In the genomic region with DNA sequence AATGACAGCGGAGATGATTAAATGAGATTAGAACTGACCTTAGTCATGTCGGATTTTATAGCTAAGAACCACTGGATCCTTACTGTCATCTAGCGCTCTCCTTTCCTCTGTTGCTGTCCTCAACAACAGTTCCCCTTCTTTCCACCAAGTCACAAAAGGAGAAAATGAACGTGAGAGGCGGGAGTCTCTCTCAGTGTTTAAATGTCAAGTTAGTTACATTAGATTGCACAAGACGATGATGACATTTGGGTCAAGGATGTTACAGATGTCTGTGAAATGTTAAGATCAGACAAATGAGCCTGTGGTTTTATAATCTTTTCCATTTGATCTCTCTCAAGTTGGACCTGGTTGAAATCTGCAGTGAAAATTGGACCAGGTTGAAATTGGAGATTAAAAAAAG, we compare ENCODE assay signal across 20 cellular contexts. TPM values are rescaled to one million over a fixed set of nuclear protein-coding genes. Genes with fewer than 3 reads are reported as not detected.
DNase-seq lines count a peak whose midpoint lies in the region; ATAC-seq and TF ChIP-seq lines count a peak whose summit lies in the region.
"Had no signal": no experiment of that assay in that cellular context is flagged by ENCODE, and none has a peak within 500 bp of the region (broad histone marks: within the 10 kb centered on the region; RNA-seq: fewer than 3 reads in every experiment).

No MANE protein-coding gene starts in this region.

- peak overlapping the region; percentile 83 to 89 for H3K27ac Mint-ChIP-seq in activated naive CD4-positive, alpha-beta T cell treated with anti-CD3 and anti-CD28 coated beads, Interleukin-2, amount 50 U/mL, for 72 hours
- no peak overlapping the region for H3K27ac Mint-ChIP-seq in activated naive CD4-positive, alpha-beta T cell treated with anti-CD3 and anti-CD28 coated beads, Interleukin-2, amount 10 ng/mL, durations not matched to agents 7 days and 5 days
- H3K27ac Mint-ChIP-seq in activated T-helper 1 cell treated with anti-CD3 and anti-CD28 coated beads, Interleukin-12 subunit alpha, Interleukin-12 subunit beta, Interleukin-2, Interleukin-4 antibody, amounts not matched to agents 30 ng/mL and 10 ng/mL and 1 ng/mL, durations not matched to agents 14 hours and 24 hours and 36 hours = peak overlapping the region; percentile 66

- H3K27ac ChIP-seq in uterus (no peak overlapping the region), prostate gland (no peak overlapping the region)
- H3K27ac ChIP-seq: RWPE1, thoracic aorta had no signal

- WGBS in prostate gland = 84% methylated on average over 6 of the region's 6 CpGs

- H3K4me3 Mint-ChIP-seq in activated naive CD4-positive, alpha-beta T cell treated with anti-CD3 and anti-CD28 coated beads, Interleukin-2, amount 10 ng/mL, durations not matched to agents 7 days and 5 days = no peak overlapping the region
- no peak overlapping the region for H3K4me3 Mint-ChIP-seq in activated T-helper 1 cell treated with anti-CD3 and anti-CD28 coated beads, Interleukin-12 subunit alpha, Interleukin-12 subunit beta, Interleukin-2, Interleukin-4 antibody, amounts not matched to agents 30 ng/mL and 10 ng/mL and 1 ng/mL, durations not matched to agents 14 hours and 24 hours and 36 hours
- H3K4me3 Mint-ChIP-seq: central memory CD8-positive, alpha-beta T cell had no signal

- TF ChIP-seq POLR2A in uterus (IDR thresholded peaks at IDR 0.05) (no peak), prostate gland (IDR thresholded peaks at IDR 0.05) (no peak)

- H3K27me3 ChIP-seq in uterus = no peaks in the 10 kb centered on the region
- H3K27me3 ChIP-seq in prostate gland (replicated peaks; ENCODE audit: insufficient read depth) = no peaks in the 10 kb centered on the region
- H3K27me3 ChIP-seq: MG63 had no signal

- intact Hi-C loops in activated T-helper 1 cell treated with anti-CD3 and anti-CD28 coated beads, Interleukin-12 subunit alpha, Interleukin-12 subunit beta, Interleukin-2, Interleukin-4 antibody, amounts not matched to agents 30 ng/mL and 10 ng/mL and 1 ng/mL, durations not matched to agents 14 hours and 24 hours and 36 hours (cut with micrococcal nuclease) = loop anchor here (5.0 kb wide), 1 partner anchor 35 kb away; no protein-coding TSS in a partner anchor
- intact Hi-C loops in uterus (cut with DNase I; ENCODE audit: low total_unique reads) (no loop called here), prostate gland (cut with DNase I) (no loop called here)

- no peaks in the 10 kb centered on the region for H3K27me3 Mint-ChIP-seq in activated naive CD4-positive, alpha-beta T cell treated with anti-CD3 and anti-CD28 coated beads, Interleukin-2, amount 10 ng/mL, durations not matched to agents 7 days and 5 days
- no peaks in the 10 kb centered on the region for H3K27me3 Mint-ChIP-seq in activated T-helper 1 cell treated with anti-CD3 and anti-CD28 coated beads, Interleukin-12 subunit alpha, Interleukin-12 subunit beta, Interleukin-2, Interleukin-4 antibody, amounts not matched to agents 30 ng/mL and 10 ng/mL and 1 ng/mL, durations not matched to agents 14 hours and 24 hours and 36 hours (ENCODE audit: insufficient read depth)
- H3K27me3 Mint-ChIP-seq: central memory CD8-positive, alpha-beta T cell had no signal

- no peak for DNase-seq in activated naive CD4-positive, alpha-beta T cell treated with anti-CD3 and anti-CD28 coated beads, Interleukin-2, amount 50 U/mL, for 72 hours (ENCODE audit: low spot score in 2 of 2)
- no peak for DNase-seq in activated naive CD4-positive, alpha-beta T cell treated with anti-CD3 and anti-CD28 coated beads, Interleukin-2, amount 10 ng/mL, durations not matched to agents 7 days and 5 days
- no peak for DNase-seq in activated T-helper 1 cell treated with anti-CD3 and anti-CD28 coated beads, Interleukin-12 subunit alpha, Interleukin-12 subunit beta, Interleukin-2, Interleukin-4 antibody, amounts not matched to agents 30 ng/mL and 10 ng/mL and 1 ng/mL, durations not matched to agents 14 hours and 24 hours and 36 hours (ENCODE audit: low spot score)
- peak; percentile 52 for DNase-seq in fibroblast of villous mesenchyme (ENCODE audit: low read depth)
- DNase-seq in uterus = no peak
- no peak for DNase-seq in prostate gland (ENCODE audit: low spot score)
- DNase-seq: activated CD4-positive, alpha-beta T cell treated with anti-CD3 and anti-CD28 coated beads, Interleukin-2, amount 50 U/mL, for 1 hour; activated T-cell treated with anti-CD3 and anti-CD28 coated beads, Interleukin-2, amount 50 U/mL, for 1 hour; COR-L47; head of caudate nucleus; MG63; NCI-H187 treated with DMSO at 0.1 percent for 48 hours; NCI-H226; occipital lobe; retina; stimulated activated CD4-positive, alpha-beta T cell treated with anti-CD3 and anti-CD28 coated beads, Interleukin-12 subunit alpha, Interleukin-12 subunit beta, amount 100 ng/mL, for 4 hours had no signal

- H3K4me1 Mint-ChIP-seq in activated naive CD4-positive, alpha-beta T cell treated with anti-CD3 and anti-CD28 coated beads, Interleukin-2, amount 10 ng/mL, durations not matched to agents 7 days and 5 days = no peaks in the 10 kb centered on the region
- peaks cover 6% of the 10 kb centered on the region for H3K4me1 Mint-ChIP-seq in activated T-helper 1 cell treated with anti-CD3 and anti-CD28 coated beads, Interleukin-12 subunit alpha, Interleukin-12 subunit beta, Interleukin-2, Interleukin-4 antibody, amounts not matched to agents 30 ng/mL and 10 ng/mL and 1 ng/mL, durations not matched to agents 14 hours and 24 hours and 36 hours (ENCODE audit: low read depth)
- H3K4me1 Mint-ChIP-seq: central memory CD8-positive, alpha-beta T cell had no signal

- H3K4me1 ChIP-seq in uterus (no peaks in the 10 kb centered on the region), prostate gland (replicated peaks) (no peaks in the 10 kb centered on the region)

- peaks cover 0 to 8% of the 10 kb centered on the region in 2 donors for H3K36me3 Mint-ChIP-seq in activated naive CD4-positive, alpha-beta T cell treated with anti-CD3 and anti-CD28 coated beads, Interleukin-2, amount 50 U/mL, for 72 hours
- peaks cover 41% of the 10 kb centered on the region for H3K36me3 Mint-ChIP-seq in activated naive CD4-positive, alpha-beta T cell treated with anti-CD3 and anti-CD28 coated beads, Interleukin-2, amount 10 ng/mL, durations not matched to agents 7 days and 5 days
- H3K36me3 Mint-ChIP-seq in activated T-helper 1 cell treated with anti-CD3 and anti-CD28 coated beads, Interleukin-12 subunit alpha, Interleukin-12 subunit beta, Interleukin-2, Interleukin-4 antibody, amounts not matched to agents 30 ng/mL and 10 ng/mL and 1 ng/mL, durations not matched to agents 14 hours and 24 hours and 36 hours (ENCODE audit: low read depth) = peaks cover 53% of the 10 kb centered on the region

- CTCF ChIA-PET in activated naive CD4-positive, alpha-beta T cell treated with anti-CD3 and anti-CD28 coated beads, Interleukin-2, amount 10 ng/mL, durations not matched to agents 7 days and 5 days (lab: Charles Lee) = no interaction called here

- H3K36me3 ChIP-seq in uterus = no peaks in the 10 kb centered on the region
- H3K36me3 ChIP-seq in prostate gland = peaks cover 5 to 10% of the 10 kb centered on the region in 2 donors

- H3K9me3 Mint-ChIP-seq in activated naive CD4-positive, alpha-beta T cell treated with anti-CD3 and anti-CD28 coated beads, Interleukin-2, amount 50 U/mL, for 72 hours = no peaks in the 10 kb centered on the region
- no peaks in the 10 kb centered on the region for H3K9me3 Mint-ChIP-seq in activated naive CD4-positive, alpha-beta T cell treated with anti-CD3 and anti-CD28 coated beads, Interleukin-2, amount 10 ng/mL, durations not matched to agents 7 days and 5 days
- H3K9me3 Mint-ChIP-seq in activated T-helper 1 cell treated with anti-CD3 and anti-CD28 coated beads, Interleukin-12 subunit alpha, Interleukin-12 subunit beta, Interleukin-2, Interleukin-4 antibody, amounts not matched to agents 30 ng/mL and 10 ng/mL and 1 ng/mL, durations not matched to agents 14 hours and 24 hours and 36 hours = no peaks in the 10 kb centered on the region
- H3K9me3 Mint-ChIP-seq: central memory CD8-positive, alpha-beta T cell had no signal

- TF ChIP-seq CTCF in fibroblast of villous mesenchyme (IDR thresholded peaks at IDR 0.05; ENCODE audit: insufficient read depth, low read depth, low read length) (no peak), uterus (IDR thresholded peaks at IDR 0.05) (no peak), prostate gland (IDR thresholded peaks at IDR 0.05) (no peak)

- H3K9me3 ChIP-seq in uterus (no peaks in the 10 kb centered on the region), prostate gland (no peaks in the 10 kb centered on the region)
- H3K9me3 ChIP-seq: MG63, thoracic aorta had no signal

- no peak overlapping the region for H3K4me3 ChIP-seq in fibroblast of villous mesenchyme (ENCODE audit: low read depth, low read length)
- no peak overlapping the region for H3K4me3 ChIP-seq in uterus
- no peak overlapping the region for H3K4me3 ChIP-seq in prostate gland
- H3K4me3 ChIP-seq: MG63, thoracic aorta had no signal

- peak; percentile 34 to 89 for ATAC-seq in activated naive CD4-positive, alpha-beta T cell treated with anti-CD3 and anti-CD28 coated beads, Interleukin-2, amount 50 U/mL, for 72 hours
- no peak for ATAC-seq in GM21381 (IDR thresholded peaks at IDR 0.05; ENCODE audit: unreplicated experiment)

RNA-seq across cellular contexts. Expression of a gene that starts 53.5 kb away (rescaled TPM):
- 10 to 100 TPM; 48.7 to 60.3 TPM for total RNA-seq in activated naive CD4-positive, alpha-beta T cell treated with anti-CD3 and anti-CD28 coated beads, Interleukin-2, amount 50 U/mL, for 72 hours
- total RNA-seq in activated T-helper 1 cell treated with anti-CD3 and anti-CD28 coated beads, Interleukin-12 subunit alpha, Interleukin-12 subunit beta, Interleukin-2, Interleukin-4 antibody, amounts not matched to agents 30 ng/mL and 10 ng/mL and 1 ng/mL, durations not matched to agents 14 hours and 24 hours and 36 hours = 64.3 and 80.3 TPM in 2 replicates
- total RNA-seq in fibroblast of villous mesenchyme (74.7 and 99.5 TPM in 2 replicates), uterus (10 to 100 TPM; 29.4 to 81.3 (median 48.7) TPM), prostate gland (10 to 100 TPM; 47.1 to 53.2 TPM)
